In the genomic region with DNA sequence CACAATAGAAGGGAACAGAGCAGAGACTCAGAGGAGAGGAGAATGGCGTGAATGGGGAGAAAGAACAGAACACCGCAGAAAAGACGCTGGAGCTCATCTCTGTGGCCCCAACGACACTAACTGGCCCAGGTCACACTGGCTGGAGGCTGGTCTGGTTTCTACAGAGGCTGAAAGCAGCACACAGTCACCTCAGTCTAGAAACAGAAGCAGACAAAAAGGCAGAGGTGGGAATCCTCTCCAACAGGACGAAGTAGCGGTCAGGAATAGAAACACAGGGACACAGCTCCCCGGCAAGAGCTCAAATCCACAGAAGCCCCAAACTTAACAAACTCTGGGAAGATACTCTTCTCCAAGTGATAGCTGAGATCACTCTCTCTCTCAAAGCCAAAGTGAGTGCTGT, we compare ENCODE assay signal across 16 cellular contexts. TPM values are rescaled to one million over a fixed set of nuclear protein-coding genes. Genes with fewer than 3 reads are reported as not detected.
DNase-seq lines count a peak whose midpoint lies in the region; ATAC-seq and TF ChIP-seq lines count a peak whose summit lies in the region.
"Had no signal": no experiment of that assay in that cellular context is flagged by ENCODE, and none has a peak within 500 bp of the region (broad histone marks: within the 10 kb centered on the region; RNA-seq: fewer than 3 reads in every experiment).

No MANE protein-coding gene starts in this region.

- H3F3A ChIP-seq in neural progenitor cell (ENCODE audit: low read depth) = no peaks in the 10 kb centered on the region

- H3K27me3 ChIP-seq in left ventricle myocardium inferior (ENCODE audit: low read depth) (no peaks in the 10 kb centered on the region), right cardiac atrium (ENCODE audit: control insufficient read depth, insufficient read depth) (no peaks in the 10 kb centered on the region), endodermal cell (ENCODE audit: control insufficient read depth, insufficient read depth, low read length, poor library complexity, severe bottlenecking) (no peaks in the 10 kb centered on the region), neural progenitor cell (no peaks in the 10 kb centered on the region), ascending aorta (no peaks in the 10 kb centered on the region)
- H3K27me3 ChIP-seq: SJCRH30 had no signal

- DNase-seq in left ventricle myocardium inferior = no peak
- no peak for DNase-seq in right cardiac atrium
- DNase-seq in endodermal cell = peak; percentile 19
- no peak for DNase-seq in neural progenitor cell (ENCODE audit: low spot score)
- no peak for DNase-seq in NCI-H1417 treated with DMSO at 0.1 percent for 48 hours (lab: John Stamatoyannopoulos, UW)
- no peak for DNase-seq in T-helper 2 cell
- DNase-seq in ascending aorta (ENCODE audit: low spot score in 2 of 2) = no peak
- DNase-seq: activated CD4-positive, CD25-positive, alpha-beta regulatory T cell; activated CD8-positive, alpha-beta memory T cell treated with anti-CD3 and anti-CD28 coated beads for 24 hours; CD4-positive, alpha-beta T cell; NCI-H1694; PC-3; SJCRH30; stimulated activated CD4-positive, alpha-beta T cell treated with anti-CD3 and anti-CD28 coated beads, Interleukin-4, amount 100 ng/mL, for 24 hours had no signal

- H3K4me2 ChIP-seq in neural progenitor cell = no peak overlapping the region
- H3K4me2 ChIP-seq: smooth muscle cell had no signal

- intact Hi-C loops in left ventricle myocardium inferior (cut with micrococcal nuclease) = no loop called here
- intact Hi-C loops in right cardiac atrium (cut with DNase I) = no loop called here
- intact Hi-C loops in ascending aorta (cut with DNase I) = no loop called here

- H3K9ac ChIP-seq in endodermal cell (ENCODE audit: extremely low read depth, low read length, poor library complexity, severe bottlenecking) = no peak overlapping the region
- no peak overlapping the region for H3K9ac ChIP-seq in neural progenitor cell

- H3K4me1 Mint-ChIP-seq in endodermal cell (peaks cover 25% of the 10 kb centered on the region), neural progenitor cell (peaks cover 17% of the 10 kb centered on the region)

- H3K79me2 ChIP-seq in neural progenitor cell (ENCODE audit: low read depth) = no peaks in the 10 kb centered on the region

- TF ChIP-seq CTCF in left ventricle myocardium inferior (IDR thresholded peaks at IDR 0.05; ENCODE audit: borderline replicate concordance) (no peak), endodermal cell (conservative IDR thresholded peaks at IDR 0.05) (no peak), neural progenitor cell (IDR thresholded peaks at IDR 0.05) (no peak), ascending aorta (IDR thresholded peaks at IDR 0.05) (no peak)

- H3K9me3 ChIP-seq in left ventricle myocardium inferior (replicated peaks) (no peaks in the 10 kb centered on the region), right cardiac atrium (ENCODE audit: control insufficient read depth, low read length) (no peaks in the 10 kb centered on the region), endodermal cell (ENCODE audit: control insufficient read depth, low read length) (no peaks in the 10 kb centered on the region), neural progenitor cell (ENCODE audit: low read depth) (no peaks in the 10 kb centered on the region), ascending aorta (no peaks in the 10 kb centered on the region)
- H3K9me3 ChIP-seq: SJCRH30 had no signal

- H3K36me3 Mint-ChIP-seq in endodermal cell (ENCODE audit: low read depth) = peaks cover 42% of the 10 kb centered on the region
- peaks cover 33% of the 10 kb centered on the region for H3K36me3 Mint-ChIP-seq in neural progenitor cell

- WGBS in right cardiac atrium = 79% methylated on average over 7 of the region's 7 CpGs
- WGBS in endodermal cell (ENCODE audit: insufficient coverage in 1 of 2, insufficient read length in 1 of 2), 2 experiments = 90 to 97% methylated on average over 5 to 7 of the region's 7 CpGs

- H2AFZ ChIP-seq in neural progenitor cell (replicated peaks) = no peak overlapping the region

- H3K27ac Mint-ChIP-seq in endodermal cell = no peak overlapping the region
- H3K27ac Mint-ChIP-seq in neural progenitor cell = peak overlapping the region; percentile 31
- H3K27ac Mint-ChIP-seq: CD4-positive, alpha-beta T cell had no signal

- H3K27ac ChIP-seq in left ventricle myocardium inferior (replicated peaks) = peak overlapping the region; percentile 31
- H3K27ac ChIP-seq in right cardiac atrium (ENCODE audit: low read length) = no peak overlapping the region
- H3K27ac ChIP-seq in endodermal cell (ENCODE audit: low read depth, low read length) = no peak overlapping the region
- H3K27ac ChIP-seq in neural progenitor cell = no peak overlapping the region
- no peak overlapping the region for H3K27ac ChIP-seq in ascending aorta
- H3K27ac ChIP-seq: SJCRH30 had no signal

- H4K20me1 ChIP-seq in neural progenitor cell (ENCODE audit: low read depth) = peaks cover 36% of the 10 kb centered on the region

- H3K9me3 Mint-ChIP-seq in endodermal cell = no peaks in the 10 kb centered on the region
- peaks cover 17% of the 10 kb centered on the region for H3K9me3 Mint-ChIP-seq in neural progenitor cell
- H3K9me3 Mint-ChIP-seq: CD4-positive, alpha-beta T cell had no signal

- H3K4me1 ChIP-seq in left ventricle myocardium inferior = peaks cover 82% of the 10 kb centered on the region
- peaks cover 12% of the 10 kb centered on the region for H3K4me1 ChIP-seq in right cardiac atrium (ENCODE audit: control insufficient read depth, insufficient read depth, low read length)
- H3K4me1 ChIP-seq in endodermal cell (ENCODE audit: control insufficient read depth, insufficient read depth, low read length) = peaks cover 11% of the 10 kb centered on the region
- no peaks in the 10 kb centered on the region for H3K4me1 ChIP-seq in neural progenitor cell
- H3K4me1 ChIP-seq in ascending aorta = peaks cover 0 to 3% of the 10 kb centered on the region in 2 donors
- H3K4me1 ChIP-seq: SJCRH30 had no signal

- H3K4me3 Mint-ChIP-seq in endodermal cell = no peak overlapping the region
- H3K4me3 Mint-ChIP-seq in neural progenitor cell = no peak overlapping the region
- H3K4me3 Mint-ChIP-seq: CD4-positive, alpha-beta T cell had no signal

- ATAC-seq in right cardiac atrium = no peak
- ATAC-seq: HCT116, PC-3 had no signal

- H3K4me3 ChIP-seq in left ventricle myocardium inferior = no peak overlapping the region
- H3K4me3 ChIP-seq in right cardiac atrium (ENCODE audit: low read length) = no peak overlapping the region
- H3K4me3 ChIP-seq in endodermal cell (ENCODE audit: low read length) = no peak overlapping the region
- H3K4me3 ChIP-seq in neural progenitor cell = no peak overlapping the region
- H3K4me3 ChIP-seq in ascending aorta = no peak overlapping the region
- H3K4me3 ChIP-seq: SJCRH30, smooth muscle cell had no signal

- H3K36me3 ChIP-seq in left ventricle myocardium inferior = peaks cover 36% of the 10 kb centered on the region
- H3K36me3 ChIP-seq in endodermal cell (ENCODE audit: control insufficient read depth, insufficient read depth, low read length) = peaks cover 28% of the 10 kb centered on the region
- no peaks in the 10 kb centered on the region for H3K36me3 ChIP-seq in neural progenitor cell
- peaks cover 28 to 54% of the 10 kb centered on the region in 2 donors for H3K36me3 ChIP-seq in ascending aorta
- H3K36me3 ChIP-seq: SJCRH30 had no signal

- H3K27me3 Mint-ChIP-seq in endodermal cell (ENCODE audit: insufficient read depth) (peaks cover 6% of the 10 kb centered on the region), neural progenitor cell (ENCODE audit: insufficient read depth, low read depth) (peaks cover 2% of the 10 kb centered on the region)
- H3K27me3 Mint-ChIP-seq: CD4-positive, alpha-beta T cell had no signal

RNA-seq across cellular contexts. Expression of gene SLC66A2, which starts 9.2 kb away (rescaled TPM):
- total RNA-seq in left ventricle myocardium inferior (27.4 TPM), right cardiac atrium (10 to 100 TPM; 24.7 to 40.0 (median 29.8) TPM), endodermal cell (10 to 100 TPM; 30.3 to 32.4 TPM), neural progenitor cell (ENCODE audit: low replicate concordance) (5.8 and 22.3 TPM in 2 replicates), ascending aorta (52.9 TPM)
- polyA plus RNA-seq in right cardiac atrium = 27.0 TPM
- polyA plus RNA-seq in endodermal cell (2013, experiment 1 of 2) = 16.2 TPM
- polyA plus RNA-seq in endodermal cell (2013, experiment 2 of 2) = 16.9 TPM

RNA-seq across cellular contexts. Expression of gene HSBP1L1, which starts 22.2 kb away (rescaled TPM):
- total RNA-seq in left ventricle myocardium inferior (12.2 TPM), right cardiac atrium (10 to 100 TPM in 3 of 4 donors, 1 to 10 TPM in 1; 9.9 to 14.6 (median 11.1) TPM), endodermal cell (1 to 10 TPM; 2.6 to 2.7 TPM), neural progenitor cell (ENCODE audit: low replicate concordance) (1.7 TPM in 1 of 2 replicates, not detected in the other), ascending aorta (1.3 TPM)
- polyA plus RNA-seq in right cardiac atrium = 18.8 TPM
- 4.1 TPM for polyA plus RNA-seq in endodermal cell (2013, experiment 1 of 2)
- 2.8 TPM for polyA plus RNA-seq in endodermal cell (2013, experiment 2 of 2)
- total RNA-seq: SJCRH30 had no signal

RNA-seq across cellular contexts. Expression of gene TXNL4A, which starts 46.2 kb away (rescaled TPM):
- total RNA-seq in left ventricle myocardium inferior (92.0 TPM), right cardiac atrium (100 to 1,000 TPM in 1 of 4 donors, 10 to 100 TPM in 3; 69.7 to 104 (median 94.7) TPM), endodermal cell (100 to 1,000 TPM; 117 to 138 TPM), neural progenitor cell (ENCODE audit: low replicate concordance) (44.3 and 56.4 TPM in 2 replicates), ascending aorta (16.5 TPM)
- polyA plus RNA-seq in right cardiac atrium = 91.9 TPM
- 151 TPM for polyA plus RNA-seq in endodermal cell (2013, experiment 1 of 2)
- polyA plus RNA-seq in endodermal cell (2013, experiment 2 of 2) = 154 TPM
